In the genomic region with DNA sequence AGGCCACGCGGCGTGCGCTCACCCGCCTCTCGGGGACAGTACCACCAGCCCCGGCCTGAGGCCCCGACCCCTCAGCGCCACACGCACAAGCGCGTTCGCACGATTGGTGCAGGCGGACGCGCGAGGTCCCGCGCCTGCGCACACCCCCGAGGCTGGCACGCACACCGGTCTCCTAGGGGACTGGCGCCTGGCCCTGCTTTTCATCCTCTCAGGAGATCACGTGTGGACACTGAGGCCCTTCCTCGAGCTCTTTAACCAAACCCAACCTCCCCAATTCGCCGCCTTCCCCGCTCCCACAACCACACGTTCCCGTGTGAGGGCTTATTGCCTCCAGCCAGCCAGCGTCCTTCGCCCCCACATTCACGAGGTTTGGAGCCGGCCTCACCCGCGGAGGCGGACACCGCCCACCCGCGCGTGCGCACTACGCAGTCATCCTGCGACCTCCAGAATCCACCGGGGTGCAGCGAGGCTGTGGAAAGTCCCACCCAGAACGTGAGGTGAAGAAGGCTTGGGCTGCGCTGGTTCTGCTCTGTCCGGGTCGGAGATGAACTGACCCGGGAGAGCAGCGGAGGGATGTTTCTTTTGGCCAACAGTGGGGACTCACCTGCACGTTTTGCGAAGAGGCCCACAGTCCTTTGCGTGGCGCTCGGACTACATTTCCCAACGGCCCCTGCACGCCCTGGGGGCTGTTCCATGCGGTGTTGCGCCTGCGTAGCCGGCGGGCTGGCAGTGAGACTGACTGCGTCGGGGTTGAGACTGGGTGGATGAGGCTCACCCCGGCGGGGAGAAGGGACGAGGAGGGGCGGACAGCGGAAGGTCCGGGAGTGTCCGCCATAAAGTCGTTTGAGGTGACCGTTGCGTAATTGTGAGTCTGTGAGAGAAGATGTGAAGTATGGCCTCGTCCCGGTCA, we compare ENCODE assay signal across 1 cellular context.
TF ChIP-seq lines count a peak whose summit lies in the region.

No MANE protein-coding gene starts in this region.

TF ChIP-seq in H1, 55 proteins besides CTCF, POLR2A, EP300 and RAD21 (continues in another document):
- no peak for TF ChIP-seq SIRT6 (IDR thresholded peaks at IDR 0.05; ENCODE audit: low read length)
- TF ChIP-seq CBX5 (IDR thresholded peaks at IDR 0.05; ENCODE audit: low read depth, low read length): no peak
- TF ChIP-seq GABPA (IDR thresholded peaks at IDR 0.05; ENCODE audit: borderline replicate concordance, insufficient read depth, low read length): no peak
- TF ChIP-seq, protein P1, sequence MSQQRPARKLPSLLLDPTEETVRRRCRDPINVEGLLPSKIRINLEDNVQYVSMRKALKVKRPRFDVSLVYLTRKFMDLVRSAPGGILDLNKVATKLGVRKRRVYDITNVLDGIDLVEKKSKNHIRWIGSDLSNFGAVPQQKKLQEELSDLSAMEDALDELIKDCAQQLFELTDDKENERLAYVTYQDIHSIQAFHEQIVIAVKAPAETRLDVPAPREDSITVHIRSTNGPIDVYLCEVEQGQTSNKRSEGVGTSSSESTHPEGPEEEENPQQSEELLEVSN (IDR thresholded peaks at IDR 0.05): peak; percentile 80
- TF ChIP-seq CBX8 (IDR thresholded peaks at IDR 0.05; ENCODE audit: borderline replicate concordance, low read depth, low read length): no peak
- TF ChIP-seq HDAC2 (IDR thresholded peaks at IDR 0.05; ENCODE audit: borderline replicate concordance in 1 of 2, low read depth in 2 of 2, low read length in 2 of 2): peak; percentile 71 to 83; a peak in 2 of 4 replicates
- no peak for TF ChIP-seq KDM5A (IDR thresholded peaks at IDR 0.05; ENCODE audit: low read length)
- TF ChIP-seq, protein P2, sequence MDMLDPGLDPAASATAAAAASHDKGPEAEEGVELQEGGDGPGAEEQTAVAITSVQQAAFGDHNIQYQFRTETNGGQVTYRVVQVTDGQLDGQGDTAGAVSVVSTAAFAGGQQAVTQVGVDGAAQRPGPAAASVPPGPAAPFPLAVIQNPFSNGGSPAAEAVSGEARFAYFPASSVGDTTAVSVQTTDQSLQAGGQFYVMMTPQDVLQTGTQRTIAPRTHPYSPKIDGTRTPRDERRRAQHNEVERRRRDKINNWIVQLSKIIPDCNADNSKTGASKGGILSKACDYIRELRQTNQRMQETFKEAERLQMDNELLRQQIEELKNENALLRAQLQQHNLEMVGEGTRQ (IDR thresholded peaks at IDR 0.05; ENCODE audit: low read length): no peak
- peak; percentile 89 for TF ChIP-seq KDM4A (IDR thresholded peaks at IDR 0.05; ENCODE audit: low read depth, low read length, severe bottlenecking)
- no peak for TF ChIP-seq FOSL1 (IDR thresholded peaks at IDR 0.05; ENCODE audit: insufficient read depth, low read depth, low read length)
- no peak for TF ChIP-seq HDAC6 (IDR thresholded peaks at IDR 0.05; ENCODE audit: low read depth, low read length)
- no peak for TF ChIP-seq TCF12 (IDR thresholded peaks at IDR 0.05; ENCODE audit: low read depth, low read length)
- TF ChIP-seq MAFK (IDR thresholded peaks at IDR 0.05; ENCODE audit: low read depth, low read length): no peak
- TF ChIP-seq CHD2 (IDR thresholded peaks at IDR 0.05; ENCODE audit: low read length): no peak
- peak; percentile 80 for TF ChIP-seq BACH1 (IDR thresholded peaks at IDR 0.05; ENCODE audit: low read length)
- TF ChIP-seq RFX5 (IDR thresholded peaks at IDR 0.05; ENCODE audit: borderline replicate concordance, low read depth, low read length): no peak
- TF ChIP-seq EZH2 (IDR thresholded peaks at IDR 0.05; ENCODE audit: low read depth, low read length, severe bottlenecking): no peak
- TF ChIP-seq BCL11A (IDR thresholded peaks at IDR 0.05; ENCODE audit: low read depth in 2 of 2, low read length in 2 of 2): no peak
- peak; percentile 80 for TF ChIP-seq CEBPB (IDR thresholded peaks at IDR 0.05; ENCODE audit: low read depth, low read length)
- TF ChIP-seq RXRA (IDR thresholded peaks at IDR 0.05; ENCODE audit: insufficient read depth, low read depth, low read length): no peak
- no peak for TF ChIP-seq RBBP5 (IDR thresholded peaks at IDR 0.05; ENCODE audit: borderline replicate concordance, low read depth, low read length)
- no peak for TF ChIP-seq ZNF274 (IDR thresholded peaks at IDR 0.05; ENCODE audit: borderline replicate concordance, extremely low read depth, low read length)
- no peak; the same call in 1 of the 2 replicates for TF ChIP-seq GTF2F1 (IDR thresholded peaks at IDR 0.05; ENCODE audit: borderline replicate concordance, low read depth, low read length)
- peak; percentile 73 for TF ChIP-seq SIX5 (IDR thresholded peaks at IDR 0.05; ENCODE audit: low read depth, low read length)
- no peak for TF ChIP-seq SP2 (IDR thresholded peaks at IDR 0.05; ENCODE audit: low read length)
- peak; percentile 70 for TF ChIP-seq PHF8 (conservative IDR thresholded peaks at IDR 0.05; ENCODE audit: low read depth, low read length)
- TF ChIP-seq, protein P3, sequence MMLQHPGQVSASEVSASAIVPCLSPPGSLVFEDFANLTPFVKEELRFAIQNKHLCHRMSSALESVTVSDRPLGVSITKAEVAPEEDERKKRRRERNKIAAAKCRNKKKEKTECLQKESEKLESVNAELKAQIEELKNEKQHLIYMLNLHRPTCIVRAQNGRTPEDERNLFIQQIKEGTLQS (IDR thresholded peaks at IDR 0.05; ENCODE audit: insufficient read depth, low read depth, low read length): 0 out of 2 replicates have a peak, but pooled peaks have one; percentile 27
- TF ChIP-seq NANOG (IDR thresholded peaks at IDR 0.05; ENCODE audit: insufficient read depth, low read depth, low read length, poor library complexity, severe bottlenecking): no peak
- 0 out of 2 replicates have a peak, but pooled peaks have one; percentile 14 for TF ChIP-seq KDM1A (IDR thresholded peaks at IDR 0.05; ENCODE audit: borderline replicate concordance, low read length)
- TF ChIP-seq POU5F1 (IDR thresholded peaks at IDR 0.05; ENCODE audit: low read depth, low read length): no peak
- TF ChIP-seq SIN3A (conservative IDR thresholded peaks at IDR 0.05 in 1 of 2, IDR thresholded peaks at IDR 0.05 in 1 of 2; ENCODE audit: low read depth in 1 of 2, low read length in 2 of 2): peak in 1 of 2 experiments; percentile 92; a peak in 3 of 4 replicates
- peak; percentile 51; the same call in 1 of the 2 replicates for TF ChIP-seq SUZ12 (IDR thresholded peaks at IDR 0.05; ENCODE audit: low read length)
- TF ChIP-seq CREB1 (IDR thresholded peaks at IDR 0.05): peak; percentile 90
- peak; percentile 76; the same call in 1 of the 2 replicates for TF ChIP-seq TAF1 (IDR thresholded peaks at IDR 0.05; ENCODE audit: low read depth, low read length)
- peak; percentile 71; the same call in 1 of the 2 replicates for TF ChIP-seq POLR2AphosphoS5 (IDR thresholded peaks at IDR 0.05; ENCODE audit: low read depth, low read length)
- no peak for TF ChIP-seq SP4 (IDR thresholded peaks at IDR 0.05; ENCODE audit: low read length)
- peak; percentile 9 for TF ChIP-seq SAP30 (IDR thresholded peaks at IDR 0.05; ENCODE audit: insufficient read depth, insufficient replicate concordance, low read length)
- TF ChIP-seq, protein P4, sequence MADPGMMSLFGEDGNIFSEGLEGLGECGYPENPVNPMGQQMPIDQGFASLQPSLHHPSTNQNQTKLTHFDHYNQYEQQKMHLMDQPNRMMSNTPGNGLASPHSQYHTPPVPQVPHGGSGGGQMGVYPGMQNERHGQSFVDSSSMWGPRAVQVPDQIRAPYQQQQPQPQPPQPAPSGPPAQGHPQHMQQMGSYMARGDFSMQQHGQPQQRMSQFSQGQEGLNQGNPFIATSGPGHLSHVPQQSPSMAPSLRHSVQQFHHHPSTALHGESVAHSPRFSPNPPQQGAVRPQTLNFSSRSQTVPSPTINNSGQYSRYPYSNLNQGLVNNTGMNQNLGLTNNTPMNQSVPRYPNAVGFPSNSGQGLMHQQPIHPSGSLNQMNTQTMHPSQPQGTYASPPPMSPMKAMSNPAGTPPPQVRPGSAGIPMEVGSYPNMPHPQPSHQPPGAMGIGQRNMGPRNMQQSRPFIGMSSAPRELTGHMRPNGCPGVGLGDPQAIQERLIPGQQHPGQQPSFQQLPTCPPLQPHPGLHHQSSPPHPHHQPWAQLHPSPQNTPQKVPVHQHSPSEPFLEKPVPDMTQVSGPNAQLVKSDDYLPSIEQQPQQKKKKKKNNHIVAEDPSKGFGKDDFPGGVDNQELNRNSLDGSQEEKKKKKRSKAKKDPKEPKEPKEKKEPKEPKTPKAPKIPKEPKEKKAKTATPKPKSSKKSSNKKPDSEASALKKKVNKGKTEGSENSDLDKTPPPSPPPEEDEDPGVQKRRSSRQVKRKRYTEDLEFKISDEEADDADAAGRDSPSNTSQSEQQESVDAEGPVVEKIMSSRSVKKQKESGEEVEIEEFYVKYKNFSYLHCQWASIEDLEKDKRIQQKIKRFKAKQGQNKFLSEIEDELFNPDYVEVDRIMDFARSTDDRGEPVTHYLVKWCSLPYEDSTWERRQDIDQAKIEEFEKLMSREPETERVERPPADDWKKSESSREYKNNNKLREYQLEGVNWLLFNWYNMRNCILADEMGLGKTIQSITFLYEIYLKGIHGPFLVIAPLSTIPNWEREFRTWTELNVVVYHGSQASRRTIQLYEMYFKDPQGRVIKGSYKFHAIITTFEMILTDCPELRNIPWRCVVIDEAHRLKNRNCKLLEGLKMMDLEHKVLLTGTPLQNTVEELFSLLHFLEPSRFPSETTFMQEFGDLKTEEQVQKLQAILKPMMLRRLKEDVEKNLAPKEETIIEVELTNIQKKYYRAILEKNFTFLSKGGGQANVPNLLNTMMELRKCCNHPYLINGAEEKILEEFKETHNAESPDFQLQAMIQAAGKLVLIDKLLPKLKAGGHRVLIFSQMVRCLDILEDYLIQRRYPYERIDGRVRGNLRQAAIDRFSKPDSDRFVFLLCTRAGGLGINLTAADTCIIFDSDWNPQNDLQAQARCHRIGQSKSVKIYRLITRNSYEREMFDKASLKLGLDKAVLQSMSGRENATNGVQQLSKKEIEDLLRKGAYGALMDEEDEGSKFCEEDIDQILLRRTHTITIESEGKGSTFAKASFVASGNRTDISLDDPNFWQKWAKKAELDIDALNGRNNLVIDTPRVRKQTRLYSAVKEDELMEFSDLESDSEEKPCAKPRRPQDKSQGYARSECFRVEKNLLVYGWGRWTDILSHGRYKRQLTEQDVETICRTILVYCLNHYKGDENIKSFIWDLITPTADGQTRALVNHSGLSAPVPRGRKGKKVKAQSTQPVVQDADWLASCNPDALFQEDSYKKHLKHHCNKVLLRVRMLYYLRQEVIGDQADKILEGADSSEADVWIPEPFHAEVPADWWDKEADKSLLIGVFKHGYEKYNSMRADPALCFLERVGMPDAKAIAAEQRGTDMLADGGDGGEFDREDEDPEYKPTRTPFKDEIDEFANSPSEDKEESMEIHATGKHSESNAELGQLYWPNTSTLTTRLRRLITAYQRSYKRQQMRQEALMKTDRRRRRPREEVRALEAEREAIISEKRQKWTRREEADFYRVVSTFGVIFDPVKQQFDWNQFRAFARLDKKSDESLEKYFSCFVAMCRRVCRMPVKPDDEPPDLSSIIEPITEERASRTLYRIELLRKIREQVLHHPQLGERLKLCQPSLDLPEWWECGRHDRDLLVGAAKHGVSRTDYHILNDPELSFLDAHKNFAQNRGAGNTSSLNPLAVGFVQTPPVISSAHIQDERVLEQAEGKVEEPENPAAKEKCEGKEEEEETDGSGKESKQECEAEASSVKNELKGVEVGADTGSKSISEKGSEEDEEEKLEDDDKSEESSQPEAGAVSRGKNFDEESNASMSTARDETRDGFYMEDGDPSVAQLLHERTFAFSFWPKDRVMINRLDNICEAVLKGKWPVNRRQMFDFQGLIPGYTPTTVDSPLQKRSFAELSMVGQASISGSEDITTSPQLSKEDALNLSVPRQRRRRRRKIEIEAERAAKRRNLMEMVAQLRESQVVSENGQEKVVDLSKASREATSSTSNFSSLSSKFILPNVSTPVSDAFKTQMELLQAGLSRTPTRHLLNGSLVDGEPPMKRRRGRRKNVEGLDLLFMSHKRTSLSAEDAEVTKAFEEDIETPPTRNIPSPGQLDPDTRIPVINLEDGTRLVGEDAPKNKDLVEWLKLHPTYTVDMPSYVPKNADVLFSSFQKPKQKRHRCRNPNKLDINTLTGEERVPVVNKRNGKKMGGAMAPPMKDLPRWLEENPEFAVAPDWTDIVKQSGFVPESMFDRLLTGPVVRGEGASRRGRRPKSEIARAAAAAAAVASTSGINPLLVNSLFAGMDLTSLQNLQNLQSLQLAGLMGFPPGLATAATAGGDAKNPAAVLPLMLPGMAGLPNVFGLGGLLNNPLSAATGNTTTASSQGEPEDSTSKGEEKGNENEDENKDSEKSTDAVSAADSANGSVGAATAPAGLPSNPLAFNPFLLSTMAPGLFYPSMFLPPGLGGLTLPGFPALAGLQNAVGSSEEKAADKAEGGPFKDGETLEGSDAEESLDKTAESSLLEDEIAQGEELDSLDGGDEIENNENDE (IDR thresholded peaks at IDR 0.05; ENCODE audit: insufficient replicate concordance, low read length): no peak
- no peak for TF ChIP-seq TEAD4 (IDR thresholded peaks at IDR 0.05; ENCODE audit: low read depth, low read length)
- TF ChIP-seq, protein P5, sequence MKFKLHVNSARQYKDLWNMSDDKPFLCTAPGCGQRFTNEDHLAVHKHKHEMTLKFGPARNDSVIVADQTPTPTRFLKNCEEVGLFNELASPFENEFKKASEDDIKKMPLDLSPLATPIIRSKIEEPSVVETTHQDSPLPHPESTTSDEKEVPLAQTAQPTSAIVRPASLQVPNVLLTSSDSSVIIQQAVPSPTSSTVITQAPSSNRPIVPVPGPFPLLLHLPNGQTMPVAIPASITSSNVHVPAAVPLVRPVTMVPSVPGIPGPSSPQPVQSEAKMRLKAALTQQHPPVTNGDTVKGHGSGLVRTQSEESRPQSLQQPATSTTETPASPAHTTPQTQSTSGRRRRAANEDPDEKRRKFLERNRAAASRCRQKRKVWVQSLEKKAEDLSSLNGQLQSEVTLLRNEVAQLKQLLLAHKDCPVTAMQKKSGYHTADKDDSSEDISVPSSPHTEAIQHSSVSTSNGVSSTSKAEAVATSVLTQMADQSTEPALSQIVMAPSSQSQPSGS (IDR thresholded peaks at IDR 0.05; ENCODE audit: low read length): no peak
- no peak for TF ChIP-seq TAF7 (optimal IDR thresholded peaks at IDR 0.05; ENCODE audit: borderline replicate concordance, low read depth, low read length)
- TF ChIP-seq EGR1 (IDR thresholded peaks at IDR 0.05; ENCODE audit: borderline replicate concordance, low read depth, low read length): no peak
- TF ChIP-seq NRF1 (IDR thresholded peaks at IDR 0.05; ENCODE audit: low read depth, low read length): peak; percentile 81
- 0 out of 2 replicates have a peak, but pooled peaks have one; percentile 17 for TF ChIP-seq SP1 (IDR thresholded peaks at IDR 0.05; ENCODE audit: low read depth, low read length)
- TF ChIP-seq YY1 (IDR thresholded peaks at IDR 0.05; ENCODE audit: low read depth, low read length): peak; percentile 52; the same call in 1 of the 2 replicates
- TF ChIP-seq CHD1 (IDR thresholded peaks at IDR 0.05; ENCODE audit: low read depth, low read length): no peak
- TF ChIP-seq BRCA1 (IDR thresholded peaks at IDR 0.05; ENCODE audit: low read depth, low read length): no peak
- TF ChIP-seq JUND (IDR thresholded peaks at IDR 0.05; ENCODE audit: low read length): no peak
- TF ChIP-seq CTBP2 (IDR thresholded peaks at IDR 0.05; ENCODE audit: borderline replicate concordance, insufficient read depth, insufficient read length, low read length): no peak
- no peak for TF ChIP-seq SRF (IDR thresholded peaks at IDR 0.05; ENCODE audit: low read depth, low read length)
- TF ChIP-seq TBP (IDR thresholded peaks at IDR 0.05; ENCODE audit: low read depth, low read length): peak; percentile 81
- no peak for TF ChIP-seq RNF2 (IDR thresholded peaks at IDR 0.05; ENCODE audit: borderline replicate concordance, low read depth, low read length, missing control alignments, poor library complexity, severe bottlenecking)
- no peak for TF ChIP-seq JUN (IDR thresholded peaks at IDR 0.05; ENCODE audit: low read depth, low read length)
- peak; percentile 52 for TF ChIP-seq ASH2L (IDR thresholded peaks at IDR 0.05; ENCODE audit: low read length)
